35 cellular contexts compared by ENCODE assay signal in the genomic region with DNA sequence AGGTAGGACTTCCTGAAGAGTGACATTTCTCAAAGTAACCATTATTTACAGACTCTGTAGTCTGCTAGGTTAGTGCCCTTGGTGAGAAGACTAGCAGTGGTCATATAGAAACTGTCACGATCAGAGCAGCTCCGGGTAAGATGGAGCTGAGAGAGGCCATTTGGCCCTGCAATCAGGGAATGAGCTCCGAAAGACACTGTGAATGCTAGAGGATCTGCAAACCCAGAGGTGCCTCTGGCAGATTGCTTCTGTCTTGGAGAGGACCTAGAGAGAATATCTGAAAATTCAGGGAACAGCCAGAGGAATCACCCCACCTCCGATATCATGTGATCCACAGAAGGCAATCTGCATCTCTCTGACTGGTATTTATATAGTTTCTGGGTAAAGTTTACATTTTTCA.
DNase-seq lines count a peak whose midpoint lies in the region; ATAC-seq and TF ChIP-seq lines count a peak whose summit lies in the region.
"Had no signal": no experiment of that assay in that cellular context is flagged by ENCODE, and none has a peak within 500 bp of the region (broad histone marks: within the 10 kb centered on the region; RNA-seq: fewer than 3 reads in every experiment).

No MANE protein-coding gene starts in this region.

- H3K4me3 Mint-ChIP-seq in glutamatergic neuron (ENCODE audit: unreplicated experiment), result no peak overlapping the region
- H3K4me3 Mint-ChIP-seq: B cell; CD14-positive monocyte; CD4-positive, alpha-beta memory T cell; CD4-positive, alpha-beta T cell; CD4-positive, CD25-positive, alpha-beta regulatory T cell; CD8-positive, alpha-beta memory T cell; CD8-positive, alpha-beta T cell had no signal

- H3K4me1 ChIP-seq in SK-N-SH (ENCODE audit: control insufficient read depth in 1 of 2, insufficient read depth in 2 of 2, low read depth in 1 of 2, low read length in 1 of 2) (no peaks in the 10 kb centered on the region), HEK293 (ENCODE audit: control insufficient read depth, insufficient read depth, low read length) (no peaks in the 10 kb centered on the region), Loucy (ENCODE audit: insufficient read depth, low read length, poor library complexity, severe bottlenecking) (no peaks in the 10 kb centered on the region)
- H3K4me1 ChIP-seq: A549; BE2C; BLaER1; BLaER1 treated with 17β-estradiol and CSF1 and Interleukin-3, amounts not matched to agents 10 nM and 100 nM; Caco-2 had no signal

- H3K79me2 ChIP-seq in SK-N-SH (ENCODE audit: insufficient read depth), result no peaks in the 10 kb centered on the region
- H3K79me2 ChIP-seq in Loucy (ENCODE audit: insufficient read depth, low read length), result no peaks in the 10 kb centered on the region

- POLR2A ChIA-PET in SK-N-SH (lab: Yijun Ruan, JAX) (no interaction called here), HEK293 (lab: Yijun Ruan, JAX) (no interaction called here)

- H3K27me3 ChIP-seq in SK-N-SH (ENCODE audit: insufficient read depth) (peaks cover 24% of the 10 kb centered on the region; the same call in 1 of the 2 replicates), Loucy (ENCODE audit: insufficient read depth, low read length, poor library complexity, severe bottlenecking) (no peaks in the 10 kb centered on the region)
- H3K27me3 ChIP-seq: BLaER1; BLaER1 treated with 17β-estradiol and CSF1 and Interleukin-3, amounts not matched to agents 10 nM and 100 nM had no signal

- no peaks in the 10 kb centered on the region for H3K9me3 Mint-ChIP-seq in glutamatergic neuron (ENCODE audit: unreplicated experiment)
- H3K9me3 Mint-ChIP-seq: CD4-positive, alpha-beta T cell; CD8-positive, alpha-beta memory T cell; CD8-positive, alpha-beta T cell had no signal

- peaks cover 1% of the 10 kb centered on the region for H3K27me3 Mint-ChIP-seq in glutamatergic neuron (ENCODE audit: unreplicated experiment)
- H3K27me3 Mint-ChIP-seq: CD4-positive, CD25-positive, alpha-beta regulatory T cell had no signal

- H3K27ac Mint-ChIP-seq in glutamatergic neuron (ENCODE audit: unreplicated experiment), result no peak overlapping the region
- H3K27ac Mint-ChIP-seq: B cell; CD14-positive monocyte; CD4-positive, alpha-beta memory T cell; CD4-positive, alpha-beta T cell; CD4-positive, CD25-positive, alpha-beta regulatory T cell; CD8-positive, alpha-beta memory T cell; CD8-positive, alpha-beta T cell had no signal

- H3K36me3 Mint-ChIP-seq in glutamatergic neuron (ENCODE audit: unreplicated experiment), result no peaks in the 10 kb centered on the region
- H3K36me3 Mint-ChIP-seq: CD14-positive monocyte; CD4-positive, alpha-beta memory T cell; CD4-positive, CD25-positive, alpha-beta regulatory T cell; CD8-positive, alpha-beta memory T cell; CD8-positive, alpha-beta T cell had no signal

- in situ Hi-C loops in SK-MEL-5 (cut with HindIII; ENCODE audit: low pct_unique_long_range_greater_than_20kb, low sequenced_read_pairs), result no loop called here

- H2AFZ ChIP-seq in SK-N-SH (ENCODE audit: low read depth) (0 out of 2 replicates have a peak overlapping the region, but pooled peaks have one; percentile 10), Loucy (ENCODE audit: low read length) (peak overlapping the region; percentile 27)

- no peak overlapping the region for H3K27ac ChIP-seq in SK-N-SH (ENCODE audit: low read depth in 2 of 2, low read length in 1 of 2)
- no peak overlapping the region for H3K27ac ChIP-seq in HEK293 (ENCODE audit: extremely low read depth, low read depth, low read length)
- H3K27ac ChIP-seq: 22Rv1; A549; BLaER1; BLaER1 treated with 17β-estradiol and CSF1 and Interleukin-3, amounts not matched to agents 10 nM and 100 nM; C4-2B had no signal

- H3K4me2 ChIP-seq in SK-N-SH (no peak overlapping the region), Loucy (ENCODE audit: low read depth, low read length, poor library complexity, severe bottlenecking) (no peak overlapping the region)
- H3K4me2 ChIP-seq: A549; BLaER1; BLaER1 treated with 17β-estradiol and CSF1 and Interleukin-3, amounts not matched to agents 10 nM and 100 nM had no signal

- no peaks in the 10 kb centered on the region for H3F3A ChIP-seq in SK-N-SH (replicated peaks; ENCODE audit: insufficient read depth)
- no peaks in the 10 kb centered on the region for H3F3A ChIP-seq in Loucy (ENCODE audit: low read depth)

- no peak for TF ChIP-seq RAD21 in SK-N-SH (IDR thresholded peaks at IDR 0.05; ENCODE audit: low read length)

- H4K20me1 ChIP-seq in SK-N-SH (ENCODE audit: insufficient read depth), result no peaks in the 10 kb centered on the region
- H4K20me1 ChIP-seq in Loucy (ENCODE audit: insufficient read depth, low read length, poor library complexity, severe bottlenecking), result no peaks in the 10 kb centered on the region
- H4K20me1 ChIP-seq: BLaER1; BLaER1 treated with 17β-estradiol and CSF1 and Interleukin-3, amounts not matched to agents 10 nM and 100 nM had no signal

- no peaks in the 10 kb centered on the region for H3K4me1 Mint-ChIP-seq in glutamatergic neuron (ENCODE audit: low read depth, unreplicated experiment)
- H3K4me1 Mint-ChIP-seq: B cell; CD14-positive monocyte; CD8-positive, alpha-beta memory T cell had no signal

- H3K36me3 ChIP-seq in SK-N-SH (replicated peaks in 1 of 2; ENCODE audit: control insufficient read depth in 1 of 2, insufficient read depth in 2 of 2, low read length in 1 of 2) (no peaks in the 10 kb centered on the region), HEK293 (ENCODE audit: control insufficient read depth in 2 of 2, insufficient read depth in 1 of 2, low read length in 2 of 2) (no peaks in the 10 kb centered on the region), Loucy (ENCODE audit: insufficient read depth, low read length) (no peaks in the 10 kb centered on the region)
- H3K36me3 ChIP-seq: BE2C; BLaER1; BLaER1 treated with 17β-estradiol and CSF1 and Interleukin-3, amounts not matched to agents 10 nM and 100 nM had no signal

- TF ChIP-seq EP300 in SK-N-SH (IDR thresholded peaks at IDR 0.05; ENCODE audit: borderline replicate concordance in 1 of 2, low read depth in 1 of 2, low read length in 1 of 2), result no peak

- H3K9me3 ChIP-seq in SK-N-SH, result no peaks in the 10 kb centered on the region
- no peaks in the 10 kb centered on the region for H3K9me3 ChIP-seq in HEK293 (ENCODE audit: control insufficient read depth, insufficient read depth, low read depth, low read length)
- no peaks in the 10 kb centered on the region for H3K9me3 ChIP-seq in Loucy (ENCODE audit: insufficient read depth, low read depth, low read length)
- H3K9me3 ChIP-seq: A549; BE2C; BLaER1; BLaER1 treated with 17β-estradiol and CSF1 and Interleukin-3, amounts not matched to agents 10 nM and 100 nM; Caco-2 had no signal

- H3K9ac ChIP-seq in SK-N-SH, result no peak overlapping the region
- H3K9ac ChIP-seq in Loucy (ENCODE audit: low read depth, low read length, poor library complexity, severe bottlenecking), result no peak overlapping the region
- H3K9ac ChIP-seq: BLaER1; BLaER1 treated with 17β-estradiol and CSF1 and Interleukin-3, amounts not matched to agents 10 nM and 100 nM had no signal

- ATAC-seq in SK-N-SH treated with all-trans-retinoic acid at 6 μM for 48 hours, result no peak
- ATAC-seq: A549; CD8-positive, alpha-beta T cell had no signal

- TF ChIP-seq CTCF in SK-N-SH (IDR thresholded peaks at IDR 0.05) (no peak), HEK293 (tag by site-specific recombination; IDR thresholded peaks at IDR 0.05) (no peak), Loucy (conservative IDR thresholded peaks at IDR 0.05; ENCODE audit: low read length) (no peak), glutamatergic neuron (IDR thresholded peaks at IDR 0.05; ENCODE audit: partially characterized antibody, unreplicated experiment) (no peak)

- WGBS in SK-N-SH (ENCODE audit: low lambda C conversion rate), result 0% methylated on average over 4 of the region's 4 CpGs

- H3K9me2 ChIP-seq in SK-N-SH (no peaks in the 10 kb centered on the region), Loucy (replicated peaks; ENCODE audit: low read depth, low read length) (no peaks in the 10 kb centered on the region)

- CTCF ChIA-PET in SK-N-SH (lab: Yijun Ruan, JAX) (interaction anchor here (1.2 kb wide), 1 partner anchor 14 kb away, joined by 3 read pairs; no protein-coding TSS in a partner anchor), HEK293 (lab: Yijun Ruan, JAX) (no interaction called here)

- H3K4me3 ChIP-seq in SK-N-SH (ENCODE audit: low read depth in 2 of 2, low read length in 1 of 2) (no peak overlapping the region), HEK293 (ENCODE audit: low read depth, low read length) (no peak overlapping the region), Loucy (ENCODE audit: low read length, poor library complexity, severe bottlenecking) (no peak overlapping the region)
- H3K4me3 ChIP-seq: A549; BLaER1; BLaER1 treated with 17β-estradiol and CSF1 and Interleukin-3, amounts not matched to agents 10 nM and 100 nM had no signal

- DNase-seq in SK-N-SH (no peak), SK-MEL-5 (ENCODE audit: low read depth, low spot score) (peak; percentile 60), NCI-H2171 (lab: John Stamatoyannopoulos, UW) (no peak), AG08396 (ENCODE audit: low spot score) (no peak), glutamatergic neuron (no peak)
- DNase-seq: 8988T; ACHN; AML-193; BE2C; C1 segment of cervical spinal cord; Caco-2; Calu3; CD4-positive, alpha-beta memory T cell; CD4-positive, alpha-beta T cell; CD4-positive, CD25-positive, alpha-beta regulatory T cell; CD8-positive, alpha-beta memory T cell; CD8-positive, alpha-beta T cell; COR-L47; DMS 273 treated with DMSO at 0.1 percent for 48 hours; DMS153; DMS53; DMS79; DMS79 treated with DMSO at 0.1 percent for 48 hours; DND-41; EL had no signal

TF ChIP-seq in SK-N-SH, 30 proteins besides CTCF, POLR2A, EP300 and RAD21 (continues in another document):
- no peak for TF ChIP-seq FOXM1 (IDR thresholded peaks at IDR 0.05; ENCODE audit: low read depth)
- no peak for TF ChIP-seq MEF2A (IDR thresholded peaks at IDR 0.05; ENCODE audit: borderline replicate concordance, low read depth)
- TF ChIP-seq GATA2 (CRISPR knock-in tag; IDR thresholded peaks at IDR 0.05), result no peak
- TF ChIP-seq RFX5 (IDR thresholded peaks at IDR 0.05; ENCODE audit: low read length), result no peak

TF ChIP-seq in SK-N-SH treated with all-trans-retinoic acid at 6 μM for 48 hours, 23 proteins besides CTCF, POLR2A, EP300 and RAD21 (continues in another document):
- TF ChIP-seq ZNF70 (CRISPR knock-in tag; IDR thresholded peaks at IDR 0.05) (no peak), ISL1 (CRISPR knock-in tag; IDR thresholded peaks at IDR 0.05) (no peak), ZFP3 (CRISPR knock-in tag; IDR thresholded peaks at IDR 0.05) (no peak), RARB (CRISPR knock-in tag; IDR thresholded peaks at IDR 0.05) (no peak), CSDC2 (CRISPR knock-in tag; IDR thresholded peaks at IDR 0.05) (no peak)

TF ChIP-seq in HEK293, 187 proteins besides CTCF, POLR2A, EP300 and RAD21:
- TF ChIP-seq ZBTB17 (tag by site-specific recombination; IDR thresholded peaks at IDR 0.05) (peak; percentile 66), ZNF214 (tag by site-specific recombination; IDR thresholded peaks at IDR 0.05; ENCODE audit: borderline replicate concordance) (no peak)
